Comparison of ENCODE assay signal across 31 cellular contexts in genomic region chr1:38050397-38051141, GRCh38. TPM values are rescaled to one million over a fixed set of nuclear protein-coding genes. Genes with fewer than 3 reads are reported as not detected.
A peak's percentile ranks its signal among the peaks of the same experiment; 100 is the strongest.
DNase-seq lines count a peak whose midpoint lies in the region; ATAC-seq, FAIRE-seq and TF ChIP-seq lines count a peak whose summit lies in the region.
"Had no signal": no experiment of that assay in that cellular context is flagged by ENCODE, and none has a peak within 500 bp of the region (broad histone marks: within the 10 kb centered on the region; RNA-seq: fewer than 3 reads in every experiment).

No MANE protein-coding gene starts in this region.

- FAIRE-seq in GM12892 (lab: Jason Lieb, UNC), result peak; percentile 83

- no peak for TF ChIP-seq POLR2A in GM12892 (IDR thresholded peaks at IDR 0.05; ENCODE audit: low read depth, low read length)
- no peak for TF ChIP-seq POLR2A in esophagus squamous epithelium (IDR thresholded peaks at IDR 0.05)
- TF ChIP-seq POLR2A in suprapubic skin (IDR thresholded peaks at IDR 0.05), result no peak

- peak overlapping the region; percentile 89 for H3K4me2 ChIP-seq in OCI-LY3 (ENCODE audit: low read length)
- H3K4me2 ChIP-seq in osteoblast (ENCODE audit: insufficient read depth, low read length), result no peak overlapping the region

- H3K27me3 Mint-ChIP-seq in endodermal cell (ENCODE audit: insufficient read depth), result peaks cover 51% of the 10 kb centered on the region
- H3K27me3 Mint-ChIP-seq: activated B cell treated with CpG ODN at 0.5 μM for 24 hours had no signal

- intact Hi-C loops in esophagus squamous epithelium (cut with DNase I), result no loop called here

- H2AFZ ChIP-seq in OCI-LY3 (ENCODE audit: low read depth, low read length) (no peak overlapping the region), osteoblast (ENCODE audit: low read length) (no peak overlapping the region)

- no peak for TF ChIP-seq EP300 in suprapubic skin (IDR thresholded peaks at IDR 0.05)

- no peak overlapping the region for H3K4me3 Mint-ChIP-seq in endodermal cell
- H3K4me3 Mint-ChIP-seq: activated B cell treated with CpG ODN at 0.5 μM for 24 hours; activated T-helper 1 cell treated with anti-CD3 and anti-CD28 coated beads, Interleukin-12 subunit alpha, Interleukin-12 subunit beta, Interleukin-2, Interleukin-4 antibody, amounts not matched to agents 30 ng/mL and 10 ng/mL and 1 ng/mL, durations not matched to agents 14 hours and 24 hours and 36 hours had no signal

- H3K27ac ChIP-seq in OCI-LY3 (ENCODE audit: low read length) (peak overlapping the region; percentile 98), endodermal cell (ENCODE audit: low read depth, low read length) (peak overlapping the region; percentile 63), osteoblast (ENCODE audit: low read depth, low read length) (no peak overlapping the region), esophagus squamous epithelium (no peak overlapping the region), suprapubic skin (no peak overlapping the region)
- H3K27ac ChIP-seq: breast epithelium, C4-2B, lower lobe of right lung, testis, vagina had no signal

- TF ChIP-seq CTCF in OCI-LY3 (IDR thresholded peaks at IDR 0.05; ENCODE audit: low read depth, low read length) (peak; percentile 42), endodermal cell (conservative IDR thresholded peaks at IDR 0.05) (no peak), osteoblast (IDR thresholded peaks at IDR 0.05; ENCODE audit: extremely low read depth, low read depth, low read length) (no peak), esophagus squamous epithelium (IDR thresholded peaks at IDR 0.05) (no peak), suprapubic skin (IDR thresholded peaks at IDR 0.05) (no peak)

- ATAC-seq in GM21423 (IDR thresholded peaks at IDR 0.05; ENCODE audit: unreplicated experiment), result no peak
- ATAC-seq in GM21515 (IDR thresholded peaks at IDR 0.05; ENCODE audit: unreplicated experiment), result no peak
- ATAC-seq: lower lobe of right lung; naive thymus-derived CD8-positive, alpha-beta T cell; Panc1 had no signal

- H3K79me2 ChIP-seq in OCI-LY3 (ENCODE audit: low read length) (peaks cover 98% of the 10 kb centered on the region), osteoblast (ENCODE audit: insufficient read depth, low read length) (no peaks in the 10 kb centered on the region)

- 71 to 83% methylated on average over 2 to 13 of the region's 13 CpGs for WGBS in endodermal cell (ENCODE audit: insufficient coverage in 1 of 2, insufficient read length in 1 of 2), 2 experiments
- 34 to 69% methylated on average over 7 to 9 of the region's 13 CpGs for WGBS in esophagus squamous epithelium, 2 donors
- 46% methylated on average over 9 of the region's 13 CpGs for WGBS in suprapubic skin

- peaks cover 6% of the 10 kb centered on the region for H3K4me1 Mint-ChIP-seq in endodermal cell

- H4K20me1 ChIP-seq in OCI-LY3 (ENCODE audit: insufficient read depth, low read length) (peaks cover 23% of the 10 kb centered on the region), osteoblast (ENCODE audit: insufficient read depth, low read length) (no peaks in the 10 kb centered on the region)

- H3K9me3 ChIP-seq in OCI-LY3 (ENCODE audit: insufficient read depth, low read length), result no peaks in the 10 kb centered on the region
- H3K9me3 ChIP-seq in endodermal cell (ENCODE audit: control insufficient read depth, low read length), result no peaks in the 10 kb centered on the region
- H3K9me3 ChIP-seq in osteoblast (ENCODE audit: low read depth, low read length), result no peaks in the 10 kb centered on the region
- no peaks in the 10 kb centered on the region for H3K9me3 ChIP-seq in esophagus squamous epithelium
- no peaks in the 10 kb centered on the region for H3K9me3 ChIP-seq in suprapubic skin
- H3K9me3 ChIP-seq: breast epithelium, Caco-2, lower lobe of right lung, testis, vagina had no signal

- H3K9ac ChIP-seq in OCI-LY3 (ENCODE audit: low read length) (peak overlapping the region; percentile 99), endodermal cell (ENCODE audit: extremely low read depth, low read length, poor library complexity, severe bottlenecking) (no peak overlapping the region)

- H3K4me1 ChIP-seq in OCI-LY3 (ENCODE audit: low read length) (peaks cover 55% of the 10 kb centered on the region), endodermal cell (ENCODE audit: control insufficient read depth, insufficient read depth, low read length) (no peaks in the 10 kb centered on the region), osteoblast (ENCODE audit: insufficient read depth, low read length) (no peaks in the 10 kb centered on the region), esophagus squamous epithelium (peaks cover 20 to 67% (median 29%) of the 10 kb centered on the region in 3 donors), suprapubic skin (peaks cover 52% of the 10 kb centered on the region)
- H3K4me1 ChIP-seq: breast epithelium, Caco-2, testis had no signal

- DNase-seq in GM12892 (ENCODE audit: insufficient read length), result no peak
- DNase-seq in endodermal cell, result no peak
- DNase-seq in osteoblast (ENCODE audit: insufficient read length, low spot score, missing footprints), result peak; percentile 36
- no peak for DNase-seq in esophagus squamous epithelium (lab: John Stamatoyannopoulos, UW)
- no peak for DNase-seq in suprapubic skin (ENCODE audit: low spot score in 2 of 2)
- DNase-seq: activated B cell treated with CpG ODN at 0.5 μM for 24 hours; activated CD4-positive, alpha-beta T cell treated with anti-CD3 and anti-CD28 coated beads, Interleukin-2, amount 50 U/mL, for 4 hours; activated naive CD4-positive, alpha-beta T cell treated with anti-CD3 and anti-CD28 coated beads, Interleukin-2, amount 50 U/mL, for 16 hours; Caco-2; DND-41; effector CD8-positive, alpha-beta T cell; lower lobe of right lung; naive thymus-derived CD8-positive, alpha-beta T cell; NCI-H1105; NCI-H2029; NCI-H345; SIG-M5; stimulated activated CD4-positive, alpha-beta T cell treated with anti-CD3 and anti-CD28 coated beads, Interleukin-15, amount 100 ng/mL, for 24 hours; stimulated activated naive CD4-positive, alpha-beta T cell; T1000; testis had no signal

- H3K36me3 ChIP-seq in OCI-LY3 (replicated peaks; ENCODE audit: low read depth, low read length) (peaks cover 36% of the 10 kb centered on the region), endodermal cell (ENCODE audit: control insufficient read depth, insufficient read depth, low read length) (no peaks in the 10 kb centered on the region), osteoblast (ENCODE audit: insufficient read depth, low read length) (no peaks in the 10 kb centered on the region), esophagus squamous epithelium (no peaks in the 10 kb centered on the region), suprapubic skin (no peaks in the 10 kb centered on the region)
- H3K36me3 ChIP-seq: breast epithelium, lower lobe of right lung, vagina had no signal

- no peak overlapping the region for H3K27ac Mint-ChIP-seq in endodermal cell
- H3K27ac Mint-ChIP-seq: activated B cell treated with CpG ODN at 0.5 μM for 24 hours; activated T-helper 1 cell treated with anti-CD3 and anti-CD28 coated beads, Interleukin-12 subunit alpha, Interleukin-12 subunit beta, Interleukin-2, Interleukin-4 antibody, amounts not matched to agents 30 ng/mL and 10 ng/mL and 1 ng/mL, durations not matched to agents 14 hours and 24 hours and 36 hours; naive thymus-derived CD8-positive, alpha-beta T cell had no signal

- H3K36me3 Mint-ChIP-seq in endodermal cell (ENCODE audit: low read depth), result no peaks in the 10 kb centered on the region
- H3K36me3 Mint-ChIP-seq: naive thymus-derived CD8-positive, alpha-beta T cell had no signal

- H3K4me3 ChIP-seq in OCI-LY3 (ENCODE audit: low read length) (peak overlapping the region; percentile 99), endodermal cell (ENCODE audit: low read length) (no peak overlapping the region), osteoblast (ENCODE audit: insufficient read depth, low read length) (no peak overlapping the region), esophagus squamous epithelium (no peak overlapping the region), suprapubic skin (no peak overlapping the region)
- H3K4me3 ChIP-seq: breast epithelium, lower lobe of right lung, testis, vagina had no signal

- H3K27me3 ChIP-seq in OCI-LY3 (ENCODE audit: low read depth, low read length) (no peaks in the 10 kb centered on the region), endodermal cell (ENCODE audit: control insufficient read depth, insufficient read depth, low read length, poor library complexity, severe bottlenecking) (peaks cover 38% of the 10 kb centered on the region), osteoblast (ENCODE audit: insufficient read depth, low read length) (peaks cover 32% of the 10 kb centered on the region), esophagus squamous epithelium (peaks cover 0 to 15% (median 0%) of the 10 kb centered on the region in 4 donors), suprapubic skin (peaks cover 15% of the 10 kb centered on the region)
- H3K27me3 ChIP-seq: testis had no signal

- no peaks in the 10 kb centered on the region for H3K9me3 Mint-ChIP-seq in endodermal cell
- H3K9me3 Mint-ChIP-seq: activated B cell treated with CpG ODN at 0.5 μM for 24 hours; activated T-helper 1 cell treated with anti-CD3 and anti-CD28 coated beads, Interleukin-12 subunit alpha, Interleukin-12 subunit beta, Interleukin-2, Interleukin-4 antibody, amounts not matched to agents 30 ng/mL and 10 ng/mL and 1 ng/mL, durations not matched to agents 14 hours and 24 hours and 36 hours; naive thymus-derived CD8-positive, alpha-beta T cell had no signal

RNA-seq across cellular contexts. Expression of gene POU3F1, which starts 4.0 kb away (rescaled TPM):
- polyA plus RNA-seq in GM12892 (2012; ENCODE audit: missing spikeins), result 0.19 TPM
- total RNA-seq in endodermal cell (under 1 TPM; 0.20 to 0.46 TPM), osteoblast (under 0.01 TPM in 2 replicates), esophagus squamous epithelium (1 to 10 TPM; 2.1 to 4.5 (median 2.8) TPM), suprapubic skin (10 to 100 TPM in 3 of 4 donors, 1 to 10 TPM in 1; 8.8 to 28.5 (median 13.5) TPM)
- polyA plus RNA-seq in endodermal cell (2013, experiment 1 of 2), result 9.7 TPM
- 8.6 TPM for polyA plus RNA-seq in endodermal cell (2013, experiment 2 of 2)
- total RNA-seq: Caco-2, epithelial cell of proximal tubule, H4, lower lobe of right lung, vagina had no signal

RNA-seq across cellular contexts. Expression of gene UTP11, which starts 38.0 kb away (rescaled TPM):
- 44.4 TPM for polyA plus RNA-seq in GM12892 (2012; ENCODE audit: missing spikeins)
- total RNA-seq in endodermal cell (10 to 100 TPM; 40.9 to 46.3 TPM), osteoblast (38.7 and 39.8 TPM in 2 replicates), esophagus squamous epithelium (10 to 100 TPM; 38.5 to 71.5 (median 54.5) TPM), suprapubic skin (10 to 100 TPM; 32.1 to 48.5 (median 39.5) TPM)
- 50.0 TPM for polyA plus RNA-seq in endodermal cell (2013, experiment 1 of 2)
- polyA plus RNA-seq in endodermal cell (2013, experiment 2 of 2), result 54.7 TPM

RNA-seq across cellular contexts. Expression of gene FHL3, which starts 45.3 kb away (rescaled TPM):
- 9.3 TPM for polyA plus RNA-seq in GM12892 (2012; ENCODE audit: missing spikeins)
- 10 to 100 TPM; 20.5 to 20.6 TPM for total RNA-seq in endodermal cell
- polyA plus RNA-seq in endodermal cell (2013, experiment 1 of 2), result 22.3 TPM
- 22.3 TPM for polyA plus RNA-seq in endodermal cell (2013, experiment 2 of 2)
- total RNA-seq in osteoblast, result 21.4 and 25.6 TPM in 2 replicates
- 10 to 100 TPM in 3 of 4 donors, 1 to 10 TPM in 1; 6.2 to 18.7 (median 12.4) TPM for total RNA-seq in esophagus squamous epithelium
- 10 to 100 TPM; 19.1 to 46.4 (median 35.1) TPM for total RNA-seq in suprapubic skin

Comparison
In these comparisons a context has a peak if more than half of its experiments do, and no peak if none do; other contexts are left out.
1. H3K27ac ChIP-seq: peak in OCI-LY3 (single experiment) and endodermal cell (single experiment); none in osteoblast (single experiment), esophagus squamous epithelium (0 of 4) and suprapubic skin (single experiment).